In the genomic region with DNA sequence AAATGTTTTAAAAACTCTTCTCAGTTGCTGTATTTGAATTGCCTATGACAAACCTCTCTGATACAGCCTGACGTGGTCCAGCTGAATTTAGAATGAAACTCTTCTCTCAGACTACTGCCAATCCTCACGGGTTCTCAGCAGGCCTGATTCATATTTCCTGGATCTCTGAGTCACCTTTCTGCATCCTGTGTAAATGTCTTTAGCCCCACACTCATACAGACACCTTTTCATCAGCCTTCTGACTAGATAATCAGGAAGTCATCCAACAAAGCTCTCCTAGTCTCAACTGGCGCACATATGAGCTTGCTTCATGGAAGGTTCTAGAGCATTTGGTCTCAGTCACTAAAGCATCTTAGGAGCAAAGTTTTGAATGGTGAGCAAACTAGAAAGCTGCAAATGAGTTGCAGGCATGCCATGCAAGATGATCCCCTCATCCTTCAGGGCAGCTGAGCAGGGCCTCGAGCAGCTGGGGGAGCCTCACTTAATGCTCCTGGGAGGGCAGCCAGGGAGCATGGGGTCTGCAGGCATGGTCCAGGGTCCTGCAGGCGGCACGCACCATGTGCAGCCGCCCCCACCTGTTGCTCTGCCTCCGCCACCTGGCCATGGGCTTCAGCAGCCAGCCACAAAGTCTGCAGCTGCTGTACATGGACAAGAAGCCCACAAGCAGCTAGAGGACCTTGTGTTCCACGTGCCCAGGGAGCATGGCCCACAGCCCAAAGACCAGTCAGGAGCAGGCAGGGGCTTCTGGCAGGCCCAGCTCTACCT, we compare ENCODE assay signal across 8 cellular contexts.
DNase-seq lines count a peak whose midpoint lies in the region; ATAC-seq lines count a peak whose summit lies in the region.

No MANE protein-coding gene starts in this region.

- peak; percentile 16 for DNase-seq in activated CD4-positive, alpha-beta T cell treated with anti-CD3 and anti-CD28 coated beads for 1 hour
- no peak for DNase-seq in activated CD4-positive, alpha-beta T cell treated with anti-CD3 and anti-CD28 coated beads, Interleukin-2, amount 50 U/mL, for 1 hour
- DNase-seq in T1000 (lab: John Stamatoyannopoulos, UW) = peak; percentile 37
- peak; percentile 47 for DNase-seq in stimulated activated CD8-positive, alpha-beta memory T cell treated with anti-CD3 and anti-CD28 coated beads, Interleukin-4, amount 100 ng/mL, for 48 hours
- no peak for DNase-seq in hypothalamus (lab: John Stamatoyannopoulos, UW)
- no peak for DNase-seq in middle frontal gyrus (ENCODE audit: extremely low spot score, low spot score)
- DNase-seq in NCI-H524 treated with DMSO at 0.1 percent for 48 hours (lab: John Stamatoyannopoulos, UW) = no peak

- ATAC-seq in esophagus mucosa = peak; percentile 95

Comparison
In these comparisons a context has a peak if more than half of its experiments do, and no peak if none do; other contexts are left out.
1. DNase-seq: peak in activated CD4-positive, alpha-beta T cell treated with anti-CD3 and anti-CD28 coated beads for 1 hour (single experiment), T1000 (single experiment) and stimulated activated CD8-positive, alpha-beta memory T cell treated with anti-CD3 and anti-CD28 coated beads, Interleukin-4, amount 100 ng/mL, for 48 hours (single experiment); none in activated CD4-positive, alpha-beta T cell treated with anti-CD3 and anti-CD28 coated beads, Interleukin-2, amount 50 U/mL, for 1 hour (single experiment), hypothalamus (0 of 51), middle frontal gyrus (single experiment) and NCI-H524 treated with DMSO at 0.1 percent for 48 hours (single experiment).